In the genomic region with DNA sequence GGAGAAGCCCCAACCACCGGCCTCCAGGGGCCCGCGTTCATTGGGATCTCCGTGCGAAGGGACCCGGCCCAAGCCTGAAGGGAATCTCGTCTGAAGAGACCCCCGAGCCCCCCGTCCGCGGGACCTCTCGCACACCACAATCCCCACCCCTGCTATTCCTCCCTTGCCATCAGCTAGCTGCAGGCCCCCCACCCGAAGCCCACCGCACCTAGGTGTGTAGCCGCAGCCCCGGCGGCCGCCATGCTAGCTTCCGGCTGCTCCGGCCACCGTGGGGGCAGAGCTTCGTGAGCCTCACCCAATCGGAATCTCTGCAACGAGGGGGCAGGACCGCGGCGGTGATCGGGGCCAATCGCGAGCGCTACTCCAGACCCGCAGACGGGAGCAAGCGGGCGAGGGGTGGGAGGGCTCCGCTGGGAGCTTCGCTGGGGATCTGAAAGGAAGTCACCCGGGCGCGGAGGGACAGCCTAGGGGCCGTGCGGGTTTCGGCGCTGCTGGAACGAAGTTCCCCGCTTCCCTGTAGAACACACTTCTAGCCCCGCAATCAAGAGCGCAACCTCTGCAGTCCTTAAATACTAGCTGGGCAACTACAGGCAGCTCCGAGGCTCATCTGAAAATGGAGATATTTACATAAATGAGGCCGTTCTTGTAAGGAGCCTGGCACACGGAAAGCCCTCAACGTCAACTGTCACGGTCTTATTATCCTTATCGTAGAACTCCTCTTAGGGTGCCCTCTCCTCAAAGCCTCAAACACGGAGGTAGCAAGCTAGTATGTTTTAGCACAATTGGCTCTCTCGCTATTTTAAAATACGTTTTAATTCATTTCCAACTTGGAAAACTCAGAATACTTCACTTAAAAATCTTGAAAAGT, we compare ENCODE assay signal across 1 cellular context.
TF ChIP-seq lines count a peak whose summit lies in the region.

A gene (minus strand): TSS at position 270 of the 868 bp plus-strand sequence. CDS start 28 bp downstream, at position 242.

TF ChIP-seq in neural cell, 6 proteins besides CTCF, POLR2A, EP300 and RAD21 (continued from another document):
- no peak for TF ChIP-seq EZH2 (IDR thresholded peaks at IDR 0.05; ENCODE audit: borderline replicate concordance, insufficient read depth, low read length, poor library complexity, severe bottlenecking)
- TF ChIP-seq, protein P1, sequence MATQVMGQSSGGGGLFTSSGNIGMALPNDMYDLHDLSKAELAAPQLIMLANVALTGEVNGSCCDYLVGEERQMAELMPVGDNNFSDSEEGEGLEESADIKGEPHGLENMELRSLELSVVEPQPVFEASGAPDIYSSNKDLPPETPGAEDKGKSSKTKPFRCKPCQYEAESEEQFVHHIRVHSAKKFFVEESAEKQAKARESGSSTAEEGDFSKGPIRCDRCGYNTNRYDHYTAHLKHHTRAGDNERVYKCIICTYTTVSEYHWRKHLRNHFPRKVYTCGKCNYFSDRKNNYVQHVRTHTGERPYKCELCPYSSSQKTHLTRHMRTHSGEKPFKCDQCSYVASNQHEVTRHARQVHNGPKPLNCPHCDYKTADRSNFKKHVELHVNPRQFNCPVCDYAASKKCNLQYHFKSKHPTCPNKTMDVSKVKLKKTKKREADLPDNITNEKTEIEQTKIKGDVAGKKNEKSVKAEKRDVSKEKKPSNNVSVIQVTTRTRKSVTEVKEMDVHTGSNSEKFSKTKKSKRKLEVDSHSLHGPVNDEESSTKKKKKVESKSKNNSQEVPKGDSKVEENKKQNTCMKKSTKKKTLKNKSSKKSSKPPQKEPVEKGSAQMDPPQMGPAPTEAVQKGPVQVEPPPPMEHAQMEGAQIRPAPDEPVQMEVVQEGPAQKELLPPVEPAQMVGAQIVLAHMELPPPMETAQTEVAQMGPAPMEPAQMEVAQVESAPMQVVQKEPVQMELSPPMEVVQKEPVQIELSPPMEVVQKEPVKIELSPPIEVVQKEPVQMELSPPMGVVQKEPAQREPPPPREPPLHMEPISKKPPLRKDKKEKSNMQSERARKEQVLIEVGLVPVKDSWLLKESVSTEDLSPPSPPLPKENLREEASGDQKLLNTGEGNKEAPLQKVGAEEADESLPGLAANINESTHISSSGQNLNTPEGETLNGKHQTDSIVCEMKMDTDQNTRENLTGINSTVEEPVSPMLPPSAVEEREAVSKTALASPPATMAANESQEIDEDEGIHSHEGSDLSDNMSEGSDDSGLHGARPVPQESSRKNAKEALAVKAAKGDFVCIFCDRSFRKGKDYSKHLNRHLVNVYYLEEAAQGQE (IDR thresholded peaks at IDR 0.05; ENCODE audit: borderline replicate concordance): peak; percentile 75
- peak; percentile 89 for TF ChIP-seq TAF1 (IDR thresholded peaks at IDR 0.05; ENCODE audit: low read depth)
- TF ChIP-seq SMC3 (conservative IDR thresholded peaks at IDR 0.05; ENCODE audit: poor library complexity): no peak
- peak; percentile 70 for TF ChIP-seq MXI1 (conservative IDR thresholded peaks at IDR 0.05; ENCODE audit: poor library complexity, severe bottlenecking)
